ENCODE assay signal across 16 cellular contexts in genomic region chr10:69963835-69964710, GRCh38.
A peak's percentile ranks its signal among the peaks of the same experiment; 100 is the strongest.
DNase-seq lines count a peak whose midpoint lies in the region; ATAC-seq and TF ChIP-seq lines count a peak whose summit lies in the region.
"Had no signal": no experiment of that assay in that cellular context is flagged by ENCODE, and none has a peak within 500 bp of the region (broad histone marks: within the 10 kb centered on the region; RNA-seq: fewer than 3 reads in every experiment).

No MANE protein-coding gene starts in this region.

- no peak for TF ChIP-seq EP300 in gastroesophageal sphincter (IDR thresholded peaks at IDR 0.05)

- peak; percentile 2 for ATAC-seq in gastroesophageal sphincter
- ATAC-seq in stimulated activated naive B cell treated with anti-CD40 and anti-IgM and Interleukin-4, amounts not matched to agents 10 μg/mL and 1 μg/mL and 100 μg/mL, for 72 hours (replicated peaks), result no peak
- ATAC-seq in HG02884 (IDR thresholded peaks at IDR 0.05; ENCODE audit: unreplicated experiment), result no peak
- ATAC-seq: Right ventricle myocardium inferior had no signal

- H3K4me1 Mint-ChIP-seq in stimulated activated naive B cell treated with anti-CD40 and anti-IgM and Interleukin-4, amounts not matched to agents 10 μg/mL and 1 μg/mL and 100 μg/mL, for 72 hours, result peaks cover 16 to 41% of the 10 kb centered on the region in 2 donors

- H3K9me3 ChIP-seq in DOHH2 (ENCODE audit: control insufficient read depth, insufficient read depth, low read length) (no peaks in the 10 kb centered on the region), gastroesophageal sphincter (no peaks in the 10 kb centered on the region)

- no peaks in the 10 kb centered on the region for H3K9me3 Mint-ChIP-seq in stimulated activated naive B cell treated with anti-CD40 and anti-IgM and Interleukin-4, amounts not matched to agents 10 μg/mL and 1 μg/mL and 100 μg/mL, for 72 hours
- H3K9me3 Mint-ChIP-seq: HFFc6 had no signal

- TF ChIP-seq CTCF in DOHH2 (IDR thresholded peaks at IDR 0.05; ENCODE audit: low read depth, low read length, poor library complexity, severe bottlenecking) (no peak), gastroesophageal sphincter (IDR thresholded peaks at IDR 0.05) (no peak)

- H3K9me2 ChIP-seq in DOHH2 (replicated peaks; ENCODE audit: control insufficient read depth, low read length), result no peaks in the 10 kb centered on the region

- H3K27ac ChIP-seq in DOHH2 (ENCODE audit: low read depth, low read length) (no peak overlapping the region), gastroesophageal sphincter (no peak overlapping the region)
- H3K27ac ChIP-seq: KMS-11 had no signal

- H3K27ac Mint-ChIP-seq in stimulated activated naive B cell treated with anti-CD40 and anti-IgM and Interleukin-4, amounts not matched to agents 10 μg/mL and 1 μg/mL and 100 μg/mL, for 72 hours, result peak overlapping the region; percentile 42
- H3K27ac Mint-ChIP-seq: HFFc6 had no signal

- H3K4me2 ChIP-seq in DOHH2 (ENCODE audit: low read length), result peak overlapping the region; percentile 52
- H3K4me2 ChIP-seq: KMS-11 had no signal

- H3K4me3 ChIP-seq in DOHH2 (ENCODE audit: low read length) (peak overlapping the region; percentile 31; the same call in 1 of the 2 replicates), gastroesophageal sphincter (no peak overlapping the region)

- no peaks in the 10 kb centered on the region for H3K36me3 Mint-ChIP-seq in stimulated activated naive B cell treated with anti-CD40 and anti-IgM and Interleukin-4, amounts not matched to agents 10 μg/mL and 1 μg/mL and 100 μg/mL, for 72 hours

- H3K36me3 ChIP-seq in DOHH2 (ENCODE audit: control insufficient read depth, low read length) (no peaks in the 10 kb centered on the region), gastroesophageal sphincter (no peaks in the 10 kb centered on the region)

- H3F3A ChIP-seq in DOHH2 (ENCODE audit: control insufficient read depth, insufficient read depth), result peaks cover 7% of the 10 kb centered on the region

- TF ChIP-seq POLR2A in gastroesophageal sphincter (IDR thresholded peaks at IDR 0.05), result no peak

- no peaks in the 10 kb centered on the region for H3K79me2 ChIP-seq in DOHH2 (ENCODE audit: control insufficient read depth, low read length)

- 82 to 100% methylated on average over 1 to 2 of the region's 13 CpGs for WGBS in gastroesophageal sphincter (ENCODE audit: low coverage in 1 of 2), 2 donors

- peak; percentile 42 for DNase-seq in activated CD8-positive, alpha-beta memory T cell treated with anti-CD3 and anti-CD28 coated beads, Interleukin-2, amount 50 U/mL, for 48 hours
- DNase-seq in activated CD8-positive, alpha-beta memory T cell treated with anti-CD3 and anti-CD28 coated beads, Interleukin-2, amount 50 U/mL, for 4 hours, result no peak
- DNase-seq in stimulated activated naive B cell treated with anti-CD40 and anti-IgM and Interleukin-4, amounts not matched to agents 10 μg/mL and 1 μg/mL and 100 μg/mL, for 72 hours, result no peak
- DNase-seq in NCI-H1105 (lab: John Stamatoyannopoulos, UW) (no peak), NCI-H2227 (lab: John Stamatoyannopoulos, UW; ENCODE audit: unreplicated experiment) (no peak)
- DNase-seq: DMS79 treated with DMSO at 0.1 percent for 48 hours, HFFc6, NCI-H1436, NCI-H2029, NCI-H2171, NCI-H446 had no signal

- H3K27me3 ChIP-seq in DOHH2 (ENCODE audit: control insufficient read depth, low read length) (peaks cover 5% of the 10 kb centered on the region; the same call in 1 of the 2 replicates), gastroesophageal sphincter (peaks cover 13% of the 10 kb centered on the region)

- H3K4me1 ChIP-seq in DOHH2 (ENCODE audit: control insufficient read depth, low read length) (peaks cover 47% of the 10 kb centered on the region), gastroesophageal sphincter (no peaks in the 10 kb centered on the region)

- H3K4me3 Mint-ChIP-seq in stimulated activated naive B cell treated with anti-CD40 and anti-IgM and Interleukin-4, amounts not matched to agents 10 μg/mL and 1 μg/mL and 100 μg/mL, for 72 hours, result no peak overlapping the region
- H3K4me3 Mint-ChIP-seq: HFFc6 had no signal

- peaks cover 0 to 4% of the 10 kb centered on the region in 2 donors for H3K27me3 Mint-ChIP-seq in stimulated activated naive B cell treated with anti-CD40 and anti-IgM and Interleukin-4, amounts not matched to agents 10 μg/mL and 1 μg/mL and 100 μg/mL, for 72 hours

- no peaks in the 10 kb centered on the region for H4K20me1 ChIP-seq in DOHH2 (ENCODE audit: control insufficient read depth, insufficient read depth, low read depth, low read length)
